8 cellular contexts compared by ENCODE assay signal in genomic region chr13:100459747-100460146, GRCh38.
"Had no signal": no experiment of that assay in that cellular context is flagged by ENCODE, and none has a peak within 500 bp of the region (broad histone marks: within the 10 kb centered on the region; RNA-seq: fewer than 3 reads in every experiment).

No MANE protein-coding gene starts in this region.

- H2AFZ ChIP-seq: GM23248 had no signal

- H3K4me1 ChIP-seq: HAP-1 had no signal

- ATAC-seq: HCT116 had no signal

- DNase-seq: GM23248, GOT3, H7, HFFc6, KG1 had no signal

- H3K4me3 ChIP-seq: GM23248, HAP-1 had no signal

- H3K36me3 ChIP-seq: HAP-1 had no signal

- H3K27ac ChIP-seq: GM23248, HL-60 had no signal

- H3K9me3 ChIP-seq: HAP-1 had no signal

- H3K9ac ChIP-seq: GM23248 had no signal
